In genomic region chr2:60880988-60881932, GRCh38 we compare ENCODE assay signal across 8 cellular contexts. TPM values are rescaled to one million over a fixed set of nuclear protein-coding genes. Genes with fewer than 3 reads are reported as not detected.
DNase-seq lines count a peak whose midpoint lies in the region; ATAC-seq and FAIRE-seq lines count a peak whose summit lies in the region.

Gene REL (plus strand): TSS chr2:60881574. CDS start chr2:60881841, 267 bp downstream.

- peak; percentile 23 for FAIRE-seq in urothelium cell line (lab: Jason Lieb, UNC)

- peak; percentile 72 for DNase-seq in NCI-H146 treated with DMSO at 0.1 percent for 48 hours (lab: John Stamatoyannopoulos, UW; ENCODE audit: unreplicated experiment)
- peak; percentile 83 to 95 (median 89) for DNase-seq in T-helper 2 cell
- DNase-seq in right cardiac atrium, result peak; percentile 94 to 97 (median 97)
- peak; percentile 75 for DNase-seq in pulmonary artery endothelial cell (ENCODE audit: low read depth, low spot score)
- DNase-seq in urothelium cell line (ENCODE audit: low spot score), result peak; percentile 98

- WGBS in right cardiac atrium, result under 1% methylated on average over 98 of the region's 98 CpGs

- intact Hi-C loops in right cardiac atrium (cut with DNase I), result no loop called here

- H3K4me3 ChIP-seq in right cardiac atrium (ENCODE audit: low read length), result peak within 1 kb of the TSS; percentile 71

- H3K4me1 ChIP-seq in right cardiac atrium (ENCODE audit: control insufficient read depth, insufficient read depth, low read length), result no peaks in the 10 kb centered on the region

- H3K27me3 ChIP-seq in right cardiac atrium (ENCODE audit: control insufficient read depth, insufficient read depth), result no peaks in the 10 kb centered on the region

- no peaks in the 10 kb centered on the region for H3K9me3 ChIP-seq in right cardiac atrium (ENCODE audit: control insufficient read depth, low read length)

- peak; percentile 89 for ATAC-seq in GM18498 (IDR thresholded peaks at IDR 0.05; ENCODE audit: unreplicated experiment)
- ATAC-seq in HG02852 (IDR thresholded peaks at IDR 0.05; ENCODE audit: unreplicated experiment), result peak; percentile 78
- peak; percentile 98 to 99 for ATAC-seq in right cardiac atrium

- H3K27ac ChIP-seq in angular gyrus (ENCODE audit: low read depth, low read length) (peak within 1 kb of the TSS; percentile 78), right cardiac atrium (ENCODE audit: low read length) (peak within 1 kb of the TSS; percentile 95)

RNA-seq across cellular contexts. Expression of gene REL, which starts in this region (rescaled TPM):
- 1 to 10 TPM; 5.7 to 8.0 (median 6.4) TPM for total RNA-seq in right cardiac atrium
- polyA plus RNA-seq in right cardiac atrium, result 1.8 TPM
- total RNA-seq in pulmonary artery endothelial cell, result 5.1 and 6.2 TPM in 2 replicates

Comparison
In these comparisons a context has a peak if more than half of its experiments do, and no peak if none do; other contexts are left out.
1. Peak in every context shown above with its lines: DNase-seq, ATAC-seq, H3K4me3 ChIP-seq and H3K27ac ChIP-seq.